Comparison of ENCODE assay signal across 9 cellular contexts in genomic region chr20:3082955-3083952, GRCh38. TPM values are rescaled to one million over a fixed set of nuclear protein-coding genes. Genes with fewer than 3 reads are reported as not detected.
DNase-seq lines count a peak whose midpoint lies in the region; ATAC-seq and TF ChIP-seq lines count a peak whose summit lies in the region.
"Had no signal": no experiment of that assay in that cellular context is flagged by ENCODE, and none has a peak within 500 bp of the region (broad histone marks: within the 10 kb centered on the region; RNA-seq: fewer than 3 reads in every experiment).

No MANE protein-coding gene starts in this region.

- H3K27me3 Mint-ChIP-seq in Caco-2 (ENCODE audit: insufficient read depth, unreplicated experiment), result peaks cover 5% of the 10 kb centered on the region

- no peak for ATAC-seq in GM21825 (IDR thresholded peaks at IDR 0.05; ENCODE audit: unreplicated experiment)

- no peak overlapping the region for H3K27ac ChIP-seq in esophagus squamous epithelium

- DNase-seq in Caco-2, result no peak
- DNase-seq in NB4 (ENCODE audit: low read depth), result peak; percentile 71
- no peak for DNase-seq in esophagus squamous epithelium (lab: John Stamatoyannopoulos, UW)
- DNase-seq in posterior vena cava (ENCODE audit: low spot score), result peak; percentile 80
- DNase-seq in retina, result no peak
- no peak for DNase-seq in HuH-7.5 (ENCODE audit: low spot score)
- DNase-seq: activated CD4-positive, alpha-beta T cell treated with anti-CD3 and anti-CD28 coated beads, Interleukin-2, amount 10 ng/mL, durations not matched to agents 7 days and 5 days; MV-4-11 had no signal

- BruUV-seq in Caco-2 (replicated peaks; lab: Mats Ljungman, UMichigan), result no TSS peak

- no peaks in the 10 kb centered on the region for H3K36me3 ChIP-seq in Caco-2 (ENCODE audit: control insufficient read depth, insufficient read depth, low read length)
- no peaks in the 10 kb centered on the region for H3K36me3 ChIP-seq in esophagus squamous epithelium

- no peaks in the 10 kb centered on the region for H3K9me3 Mint-ChIP-seq in Caco-2 (ENCODE audit: unreplicated experiment)
- H3K9me3 Mint-ChIP-seq: activated CD4-positive, alpha-beta T cell treated with anti-CD3 and anti-CD28 coated beads, Interleukin-2, amount 10 ng/mL, durations not matched to agents 7 days and 5 days had no signal

- 0 out of 2 replicates have a peak, but pooled peaks cover 4% of the 10 kb centered on the region for H3K4me1 ChIP-seq in Caco-2
- H3K4me1 ChIP-seq in esophagus squamous epithelium, result peaks cover 5 to 25% (median 13%) of the 10 kb centered on the region in 3 donors

- H3K27ac Mint-ChIP-seq in Caco-2 (ENCODE audit: unreplicated experiment), result no peak overlapping the region
- H3K27ac Mint-ChIP-seq: activated CD4-positive, alpha-beta T cell treated with anti-CD3 and anti-CD28 coated beads, Interleukin-2, amount 10 ng/mL, durations not matched to agents 7 days and 5 days had no signal

- TF ChIP-seq CTCF in Caco-2 (IDR thresholded peaks at IDR 0.05; ENCODE audit: insufficient read depth in 1 of 2, low read depth in 1 of 2, low read length in 1 of 2, severe bottlenecking in 1 of 2, unreplicated experiment in 1 of 2) (no peak), NB4 (IDR thresholded peaks at IDR 0.05; ENCODE audit: low read depth, low read length) (no peak), esophagus squamous epithelium (IDR thresholded peaks at IDR 0.05) (no peak)

- CTCF ChIA-PET in Caco-2 (lab: Charles Lee), result no interaction called here

- peak overlapping the region; percentile 51 for H3K4me3 Mint-ChIP-seq in Caco-2 (ENCODE audit: unreplicated experiment)

- H3K36me3 Mint-ChIP-seq in Caco-2 (ENCODE audit: insufficient read depth, unreplicated experiment), result no peaks in the 10 kb centered on the region

- peak overlapping the region; percentile 49 for H3K4me3 ChIP-seq in Caco-2 (ENCODE audit: low read depth, low read length)
- no peak overlapping the region for H3K4me3 ChIP-seq in NB4 (ENCODE audit: low read depth, low read length)
- peak overlapping the region; percentile 24 to 64 (median 36) for H3K4me3 ChIP-seq in esophagus squamous epithelium

- 56% methylated on average over 10 of the region's 76 CpGs; no CpG with 5 or more reads in 1 of the 2 donors for WGBS in esophagus squamous epithelium, 2 donors

- H3K27me3 ChIP-seq in Caco-2 (replicated peaks; ENCODE audit: control insufficient read depth, insufficient read depth, low read length) (no peaks in the 10 kb centered on the region; the same call in 1 of the 2 replicates), esophagus squamous epithelium (peaks cover 0 to 72% (median 10%) of the 10 kb centered on the region in 4 donors)

- H3K4me1 Mint-ChIP-seq in Caco-2 (ENCODE audit: low read depth, unreplicated experiment), result no peaks in the 10 kb centered on the region

- POLR2A ChIA-PET in Caco-2 (lab: Charles Lee), result no interaction called here

- TF ChIP-seq POLR2A in NB4 (IDR thresholded peaks at IDR 0.05; ENCODE audit: extremely low read depth, insufficient read length) (no peak), esophagus squamous epithelium (IDR thresholded peaks at IDR 0.05) (no peak)

- H3K9me3 ChIP-seq in Caco-2 (no peaks in the 10 kb centered on the region), esophagus squamous epithelium (no peaks in the 10 kb centered on the region)

- intact Hi-C loops in Caco-2 (cut with micrococcal nuclease; ENCODE audit: unreplicated experiment) (no loop called here), esophagus squamous epithelium (cut with DNase I) (no loop called here), posterior vena cava (cut with DNase I) (no loop called here)

RNA-seq across cellular contexts. Expression of gene AVP, which starts 1.3 kb away (rescaled TPM):
- total RNA-seq in Caco-2 (2022) (not detected in 2 replicates), esophagus squamous epithelium (not detected), posterior vena cava (not detected)
- total RNA-seq: activated CD4-positive, alpha-beta T cell treated with anti-CD3 and anti-CD28 coated beads, Interleukin-2, amount 10 ng/mL, durations not matched to agents 7 days and 5 days had no signal

RNA-seq across cellular contexts. Expression of gene OXT, which starts 11.8 kb away (rescaled TPM):
- total RNA-seq in Caco-2 (2022), result 1.9 and 2.7 TPM in 2 replicates
- not detected for total RNA-seq in esophagus squamous epithelium
- total RNA-seq in posterior vena cava, result not detected
- total RNA-seq: activated CD4-positive, alpha-beta T cell treated with anti-CD3 and anti-CD28 coated beads, Interleukin-2, amount 10 ng/mL, durations not matched to agents 7 days and 5 days had no signal

RNA-seq across cellular contexts. Expression of gene MRPS26, which starts 37.4 kb away (rescaled TPM):
- 93.9 and 95.0 TPM in 2 replicates for total RNA-seq in Caco-2 (2022)
- total RNA-seq in esophagus squamous epithelium, result 10 to 100 TPM; 39.5 to 60.7 (median 50.9) TPM
- 10 to 100 TPM; 22.4 to 26.2 TPM for total RNA-seq in posterior vena cava

RNA-seq across cellular contexts. Expression of gene GNRH2, which starts 39.8 kb away (rescaled TPM):
- total RNA-seq in Caco-2 (2022) (0.74 TPM in 1 of 2 replicates, not detected in the other), esophagus squamous epithelium (not detected), posterior vena cava (under 1 TPM in 1 of 2 donors, not detected in 1; 0.43 TPM)

Comparison
In these comparisons a context has a peak if more than half of its experiments do, and no peak if none do; other contexts are left out.
1. DNase-seq: peak in NB4 (single experiment) and posterior vena cava (single experiment); none in Caco-2 (0 of 2), esophagus squamous epithelium (single experiment), retina (single experiment) and HuH-7.5 (single experiment).